ENCODE assay signal across 17 cellular contexts in the genomic region with DNA sequence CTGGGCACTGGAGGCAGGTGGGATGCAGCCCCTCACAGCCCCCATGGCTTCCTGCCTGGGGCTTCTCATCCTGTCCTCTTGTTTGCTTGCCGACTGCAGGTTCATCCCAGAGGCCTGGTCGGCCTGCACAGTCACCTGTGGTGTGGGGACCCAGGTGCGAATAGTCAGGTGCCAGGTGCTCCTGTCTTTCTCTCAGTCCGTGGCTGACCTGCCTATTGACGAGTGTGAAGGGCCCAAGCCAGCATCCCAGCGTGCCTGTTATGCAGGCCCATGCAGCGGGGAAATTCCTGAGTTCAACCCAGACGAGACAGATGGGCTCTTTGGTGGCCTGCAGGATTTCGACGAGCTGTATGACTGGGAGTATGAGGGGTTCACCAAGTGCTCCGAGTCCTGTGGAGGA.
"Had no signal": no experiment of that assay in that cellular context is flagged by ENCODE, and none has a peak within 500 bp of the region (broad histone marks: within the 10 kb centered on the region; RNA-seq: fewer than 3 reads in every experiment).

No MANE protein-coding gene starts in this region.

- H3K27me3 Mint-ChIP-seq: memory B cell, progenitor cell of endocrine pancreas had no signal

- ATAC-seq: activated CD4-positive, CD25-positive, alpha-beta regulatory T cell treated with anti-CD3 and anti-CD28 coated beads, Interleukin-2, amount 50 U/mL, for 24 hours; activated T-cell treated with anti-CD3 and anti-CD28 coated beads, Interleukin-2, amount 50 U/mL, for 4 hours had no signal

- H3K27ac Mint-ChIP-seq: activated naive CD8-positive, alpha-beta T cell; memory B cell; progenitor cell of endocrine pancreas; stimulated activated naive CD8-positive, alpha-beta T cell treated with anti-CD3 and anti-CD28 coated beads, Interleukin-15, Interleukin-2, amounts not matched to agents 100 ng/mL and 50 ng/mL, for 24 hours had no signal

- H3K9me3 ChIP-seq: esophagus muscularis mucosa, heart right ventricle, left ventricle myocardium inferior, neutrophil, sigmoid colon, testis had no signal

- H3K27ac ChIP-seq: heart right ventricle, left ventricle myocardium inferior, neutrophil, testis had no signal

- H3K4me3 ChIP-seq: heart right ventricle, sigmoid colon, testis had no signal

- H3K27me3 ChIP-seq: dorsolateral prefrontal cortex, esophagus muscularis mucosa, heart right ventricle, neutrophil, sigmoid colon, testis had no signal

- H3K4me3 Mint-ChIP-seq: activated naive CD8-positive, alpha-beta T cell; activated T-cell treated with anti-CD3 and anti-CD28 coated beads, Interleukin-2, amount 50 U/mL, for 4 hours; memory B cell; stimulated activated naive CD8-positive, alpha-beta T cell treated with anti-CD3 and anti-CD28 coated beads, Interleukin-15, Interleukin-2, amounts not matched to agents 100 ng/mL and 50 ng/mL, for 24 hours had no signal

- H3K36me3 Mint-ChIP-seq: activated naive CD8-positive, alpha-beta T cell; memory B cell had no signal

- H3K9me3 Mint-ChIP-seq: memory B cell had no signal

- DNase-seq: activated CD4-positive, alpha-beta T cell treated with anti-CD3 and anti-CD28 coated beads, Interleukin-2, amount 50 U/mL, for 4 hours; activated effector memory CD4-positive, alpha-beta T cell treated with anti-CD3 and anti-CD28 coated beads, Interleukin-2, amount 50 U/mL, for 16 hours; activated T-cell treated with anti-CD3 and anti-CD28 coated beads, Interleukin-2, amount 50 U/mL, for 4 hours; dorsolateral prefrontal cortex; heart right ventricle; islet precursor cell; left ventricle myocardium inferior; sigmoid colon; stimulated activated CD4-positive, alpha-beta T cell treated with anti-CD3 and anti-CD28 coated beads, Interleukin-2, amount 100 ng/mL, for 48 hours; testis had no signal

- H3K4me1 Mint-ChIP-seq: memory B cell had no signal

- H3K36me3 ChIP-seq: heart right ventricle, left ventricle myocardium inferior, neutrophil, sigmoid colon had no signal
